23 cellular contexts compared by ENCODE assay signal in the genomic region with DNA sequence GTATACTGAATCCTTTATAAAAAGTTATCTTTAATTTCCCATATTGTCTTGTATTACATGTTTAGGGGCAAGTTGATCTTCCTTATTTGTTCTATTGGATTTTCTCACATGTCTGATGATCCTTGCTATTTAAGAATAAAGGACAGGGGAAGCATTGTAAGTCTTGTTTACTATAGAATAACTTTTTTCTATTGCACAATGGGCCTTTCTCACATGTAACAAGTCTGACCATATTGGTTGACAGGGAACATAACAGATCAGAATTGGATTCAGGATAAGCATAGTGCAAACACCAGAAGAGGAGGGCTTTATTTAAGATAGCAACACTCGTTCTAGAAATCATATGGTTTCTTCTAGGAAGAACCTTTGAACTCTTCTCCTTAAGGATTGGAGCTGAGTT.
"Had no signal": no experiment of that assay in that cellular context is flagged by ENCODE, and none has a peak within 500 bp of the region (broad histone marks: within the 10 kb centered on the region; RNA-seq: fewer than 3 reads in every experiment).

No MANE protein-coding gene starts in this region.

- DNase-seq: activated B cell treated with CpG ODN at 0.5 μM for 24 hours; activated CD4-positive, alpha-beta memory T cell treated with anti-CD3 and anti-CD28 coated beads for 36 hours; activated CD4-positive, alpha-beta T cell treated with anti-CD3 and anti-CD28 coated beads for 4 hours; activated CD4-positive, alpha-beta T cell treated with anti-CD3 and anti-CD28 coated beads, Interleukin-2, amount 10 ng/mL, durations not matched to agents 24 days and 14 days; activated CD4-positive, alpha-beta T cell treated with anti-CD3 and anti-CD28 coated beads, Interleukin-2, amount 50 U/mL, for 1 hour; activated CD4-positive, alpha-beta T cell treated with anti-CD3 and anti-CD28 coated beads, Interleukin-2, amount 50 U/mL, for 4 hours; activated CD4-positive, CD25-positive, alpha-beta regulatory T cell treated with anti-CD3 and anti-CD28 coated beads, Interleukin-2, amount 50 U/mL, for 72 hours; activated CD8-positive, alpha-beta memory T cell treated with anti-CD3 and anti-CD28 coated beads, Interleukin-2, amount 50 U/mL, for 4 hours; activated CD8-positive, alpha-beta T cell treated with anti-CD3 and anti-CD28 coated beads for 36 hours; activated effector memory CD4-positive, alpha-beta T cell treated with Interleukin-2 at 50 U/mL for 16 hours; activated gamma-delta T cell; activated naive CD4-positive, alpha-beta T cell treated with anti-CD3 and anti-CD28 coated beads, Interleukin-2, amount 10 ng/mL, durations not matched to agents 7 days and 5 days; activated naive CD4-positive, alpha-beta T cell treated with Interleukin-2 at 50 U/mL for 16 hours; activated naive CD8-positive, alpha-beta T cell treated with anti-CD3 and anti-CD28 coated beads, Interleukin-2, amount 10 ng/mL, durations not matched to agents 7 days and 5 days; activated naive CD8-positive, alpha-beta T cell treated with anti-CD3 and anti-CD28 coated beads, Interleukin-2, amount 50 U/mL, for 24 hours; activated T-cell treated with anti-CD3 and anti-CD28 coated beads, Interleukin-2, amount 50 U/mL, for 24 hours; activated T-cell treated with anti-CD3 and anti-CD28 coated beads, Interleukin-2, amount 50 U/mL, for 48 hours; amygdala; anterior cingulate cortex; central memory CD4-positive, alpha-beta T cell; T-helper 2 cell; T-helper 9 cell had no signal

- H3K4me3 ChIP-seq: ascending aorta had no signal
